18 cellular contexts compared by ENCODE assay signal in genomic region chr14:29028973-29029582, GRCh38.
A peak's percentile ranks its signal among the peaks of the same experiment; 100 is the strongest.
DNase-seq lines count a peak whose midpoint lies in the region; ATAC-seq, FAIRE-seq and TF ChIP-seq lines count a peak whose summit lies in the region.
"Had no signal": no experiment of that assay in that cellular context is flagged by ENCODE, and none has a peak within 500 bp of the region (broad histone marks: within the 10 kb centered on the region; RNA-seq: fewer than 3 reads in every experiment).

No MANE protein-coding gene starts in this region.

- no peak overlapping the region for H3K27ac ChIP-seq in endodermal cell (ENCODE audit: low read depth, low read length)
- peak overlapping the region; percentile 69 for H3K27ac ChIP-seq in HepG2 (ENCODE audit: extremely low read length, insufficient read depth, low read length)
- H3K27ac ChIP-seq in dorsolateral prefrontal cortex, result no peak overlapping the region
- H3K27ac ChIP-seq in thyroid gland, result no peak overlapping the region
- H3K27ac ChIP-seq: breast epithelium, heart left ventricle had no signal

- no TSS peak for BruUV-seq in HepG2 (replicated peaks; lab: Mats Ljungman, UMichigan)

- no peaks in the 10 kb centered on the region for H3K36me3 Mint-ChIP-seq in endodermal cell (ENCODE audit: low read depth)
- H3K36me3 Mint-ChIP-seq: memory B cell had no signal

- H3K79me2 ChIP-seq in HepG2 (ENCODE audit: insufficient read depth, low read length), result no peaks in the 10 kb centered on the region

- peak; percentile 49 for TF ChIP-seq RAD21 in HepG2 (CRISPR knock-in tag; IDR thresholded peaks at IDR 0.05)

- peak overlapping the region; percentile 64 for H3K4me3 ChIP-seq in endodermal cell (ENCODE audit: low read length)
- H3K4me3 ChIP-seq in HepG2 (replicated peaks in 1 of 3; ENCODE audit: insufficient read depth in 1 of 3, low read depth in 2 of 3, low read length in 3 of 3), result peak overlapping the region in 2 of 3 experiments; percentile 20 to 51; a peak in 4 of 6 replicates
- H3K4me3 ChIP-seq in dorsolateral prefrontal cortex, result no peak overlapping the region
- H3K4me3 ChIP-seq in thyroid gland (replicated peaks in 1 of 3), result no peak overlapping the region
- H3K4me3 ChIP-seq: breast epithelium, heart left ventricle had no signal

- DNase-seq in Caki2 (ENCODE audit: low read depth) (peak; percentile 13), HuH-7.5 (ENCODE audit: low spot score) (peak; percentile 3), endodermal cell (peak; percentile 81), HepG2 (ENCODE audit: low spot score) (peak; percentile 99), dorsolateral prefrontal cortex (no peak), G401 (ENCODE audit: low spot score) (no peak), thyroid gland (no peak)
- DNase-seq: activated CD8-positive, alpha-beta T cell treated with anti-CD3 and anti-CD28 coated beads for 36 hours; activated gamma-delta T cell; DMS 273 treated with DMSO at 0.1 percent for 48 hours; heart left ventricle; NCI-H2107; NK-92 treated with Interleukin-12 subunit alpha and Interleukin-12 subunit beta, amount 100 ng/mL, for 24 hours; posterior cingulate gyrus had no signal

- peaks cover 31% of the 10 kb centered on the region for H3K9me3 Mint-ChIP-seq in endodermal cell

- H3K27me3 Mint-ChIP-seq in endodermal cell (ENCODE audit: insufficient read depth), result peaks cover 2% of the 10 kb centered on the region
- H3K27me3 Mint-ChIP-seq: activated CD8-positive, alpha-beta T cell treated with anti-CD3 and anti-CD28 coated beads for 36 hours; memory B cell; type B pancreatic cell had no signal

- FAIRE-seq in HepG2 (lab: Jason Lieb, UNC), result peak; percentile 85

- POLR2A ChIA-PET in HepG2 (lab: Yijun Ruan, JAX), result interaction anchor here (0.6 to 1.7 kb wide), 7 partner anchors 8 to 188 kb away, joined by 3 to 7 read pairs (median 5); no protein-coding TSS in a partner anchor

- H3K4me1 ChIP-seq in endodermal cell (ENCODE audit: control insufficient read depth, insufficient read depth, low read length), result peaks cover 4% of the 10 kb centered on the region
- H3K4me1 ChIP-seq in HepG2 (ENCODE audit: insufficient read depth, low read length), result peaks cover 38% of the 10 kb centered on the region
- H3K4me1 ChIP-seq in thyroid gland, result no peaks in the 10 kb centered on the region
- H3K4me1 ChIP-seq: breast epithelium, heart left ventricle had no signal

- H3K4me1 Mint-ChIP-seq in endodermal cell, result peaks cover 24% of the 10 kb centered on the region
- H3K4me1 Mint-ChIP-seq: memory B cell had no signal

- H3K9me3 ChIP-seq in endodermal cell (ENCODE audit: control insufficient read depth, low read length) (peaks cover 7% of the 10 kb centered on the region), HepG2 (ENCODE audit: low read length) (peaks cover 56% of the 10 kb centered on the region), thyroid gland (no peaks in the 10 kb centered on the region)

- H2AFZ ChIP-seq in HepG2 (ENCODE audit: low read length), result peak overlapping the region; percentile 62

- peak overlapping the region; percentile 94 for H3K27ac Mint-ChIP-seq in endodermal cell
- H3K27ac Mint-ChIP-seq: activated CD8-positive, alpha-beta T cell treated with anti-CD3 and anti-CD28 coated beads for 36 hours; memory B cell; type B pancreatic cell had no signal

- in situ Hi-C loops in Caki2 (cut with HindIII; ENCODE audit: low pct_unique_long_range_greater_than_20kb, low sequenced_read_pairs) (no loop called here), HepG2 (cut with HindIII; ENCODE audit: extremely low pct_ligation_motif_present, low pct_unique_long_range_greater_than_20kb) (no loop called here), G401 (cut with HindIII; ENCODE audit: low sequenced_read_pairs) (no loop called here)

- H3K4me3 Mint-ChIP-seq in endodermal cell, result peak overlapping the region; percentile 41
- H3K4me3 Mint-ChIP-seq: activated CD8-positive, alpha-beta T cell treated with anti-CD3 and anti-CD28 coated beads for 36 hours; memory B cell; type B pancreatic cell had no signal

- H3K9ac ChIP-seq in endodermal cell (ENCODE audit: extremely low read depth, low read length, poor library complexity, severe bottlenecking) (no peak overlapping the region), HepG2 (ENCODE audit: insufficient read depth, low read depth, low read length) (peak overlapping the region; percentile 39)

- CTCF ChIA-PET in HepG2 (lab: Yijun Ruan, JAX; ENCODE audit: low intra/inter-chr PET ratio, low total read pairs), result no interaction called here

- H3K36me3 ChIP-seq in endodermal cell (ENCODE audit: control insufficient read depth, insufficient read depth, low read length) (no peaks in the 10 kb centered on the region), HepG2 (replicated peaks in 1 of 2; ENCODE audit: control insufficient read depth in 1 of 2, insufficient read depth in 2 of 2, low read length in 2 of 2) (no peaks in the 10 kb centered on the region), thyroid gland (no peaks in the 10 kb centered on the region)
- H3K36me3 ChIP-seq: breast epithelium, heart left ventricle had no signal

- peak overlapping the region; percentile 72 for H3K4me2 ChIP-seq in HepG2 (ENCODE audit: low read depth, low read length)

- TF ChIP-seq EP300 in HepG2 (IDR thresholded peaks at IDR 0.05; ENCODE audit: low read depth in 2 of 2, low read length in 2 of 2), result peak; percentile 94 to 96
- TF ChIP-seq EP300 in HepG2 (CRISPR knock-in tag; IDR thresholded peaks at IDR 0.05; ENCODE audit: borderline replicate concordance), result peak; percentile 94

- no peaks in the 10 kb centered on the region for H4K20me1 ChIP-seq in HepG2 (ENCODE audit: insufficient read depth, low read length)

- no peak for TF ChIP-seq CTCF in endodermal cell (conservative IDR thresholded peaks at IDR 0.05)
- TF ChIP-seq CTCF in HepG2 (CRISPR knock-in tag; IDR thresholded peaks at IDR 0.05), result 0 out of 2 replicates have a peak, but pooled peaks have one; percentile 19
- no peak for TF ChIP-seq CTCF in dorsolateral prefrontal cortex (IDR thresholded peaks at IDR 0.05 in 54 of 56, conservative IDR thresholded peaks at IDR 0.05 in 2 of 56; ENCODE audit: low read depth in 1 of 56, partially characterized antibody in 56 of 56)
- TF ChIP-seq CTCF in thyroid gland (IDR thresholded peaks at IDR 0.05), result no peak

- TF ChIP-seq POLR2A in HepG2 (IDR thresholded peaks at IDR 0.05; ENCODE audit: insufficient read depth in 1 of 2, low read depth in 2 of 2, low read length in 2 of 2) (0 out of 4 replicates have a peak, but pooled peaks of 1 of the 2 experiments have one; percentile 36), thyroid gland (IDR thresholded peaks at IDR 0.05) (no peak)

- no peaks in the 10 kb centered on the region for H3K27me3 ChIP-seq in endodermal cell (ENCODE audit: control insufficient read depth, insufficient read depth, low read length, poor library complexity, severe bottlenecking)
- H3K27me3 ChIP-seq in HepG2 (ENCODE audit: control insufficient read depth in 1 of 2, insufficient read depth in 2 of 2, low read length in 2 of 2), result no peaks in the 10 kb centered on the region
- H3K27me3 ChIP-seq in dorsolateral prefrontal cortex, result no peaks in the 10 kb centered on the region
- H3K27me3 ChIP-seq in thyroid gland, result no peaks in the 10 kb centered on the region
- H3K27me3 ChIP-seq: breast epithelium, heart left ventricle had no signal

- WGBS in endodermal cell (ENCODE audit: insufficient coverage in 1 of 2, insufficient read length in 1 of 2), 2 experiments, result 60 to 84% methylated on average over 4 to 7 of the region's 7 CpGs
- 33% methylated on average over 7 of the region's 7 CpGs for WGBS in HepG2 (ENCODE audit: low lambda C conversion rate)
- WGBS in thyroid gland, 2 donors, result 40 to 43% methylated on average over 7 of the region's 7 CpGs

- intact Hi-C loops in HepG2 (cut with micrococcal nuclease; ENCODE audit: unreplicated experiment), result loop anchor here (2.0 kb wide), 1 partner anchor 56 kb away; no protein-coding TSS in a partner anchor
- intact Hi-C loops in dorsolateral prefrontal cortex (cut with DNase I), result no loop called here
- intact Hi-C loops in thyroid gland (cut with DNase I), result no loop called here

- peak; percentile 100 for ATAC-seq in HepG2
- no peak for ATAC-seq in HG03280 (IDR thresholded peaks at IDR 0.05; ENCODE audit: unreplicated experiment)
- ATAC-seq: activated CD8-positive, alpha-beta T cell treated with anti-CD3 and anti-CD28 coated beads for 36 hours; heart left ventricle had no signal

TF ChIP-seq in HepG2, 621 proteins besides CTCF, POLR2A, EP300 and RAD21 (continues in another document):
- peak; percentile 92 for TF ChIP-seq FOSL1 (CRISPR knock-in tag; IDR thresholded peaks at IDR 0.05; ENCODE audit: borderline replicate concordance)
- TF ChIP-seq, protein P1, sequence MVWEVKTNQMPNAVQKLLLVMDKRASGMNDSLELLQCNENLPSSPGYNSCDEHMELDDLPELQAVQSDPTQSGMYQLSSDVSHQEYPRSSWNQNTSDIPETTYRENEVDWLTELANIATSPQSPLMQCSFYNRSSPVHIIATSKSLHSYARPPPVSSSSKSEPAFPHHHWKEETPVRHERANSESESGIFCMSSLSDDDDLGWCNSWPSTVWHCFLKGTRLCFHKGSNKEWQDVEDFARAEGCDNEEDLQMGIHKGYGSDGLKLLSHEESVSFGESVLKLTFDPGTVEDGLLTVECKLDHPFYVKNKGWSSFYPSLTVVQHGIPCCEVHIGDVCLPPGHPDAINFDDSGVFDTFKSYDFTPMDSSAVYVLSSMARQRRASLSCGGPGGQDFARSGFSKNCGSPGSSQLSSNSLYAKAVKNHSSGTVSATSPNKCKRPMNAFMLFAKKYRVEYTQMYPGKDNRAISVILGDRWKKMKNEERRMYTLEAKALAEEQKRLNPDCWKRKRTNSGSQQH (CRISPR knock-in tag; IDR thresholded peaks at IDR 0.05; ENCODE audit: low read depth), result peak; percentile 94
- peak; percentile 99 for TF ChIP-seq TARDBP (CRISPR knock-in tag; IDR thresholded peaks at IDR 0.05)
- TF ChIP-seq, protein P2, sequence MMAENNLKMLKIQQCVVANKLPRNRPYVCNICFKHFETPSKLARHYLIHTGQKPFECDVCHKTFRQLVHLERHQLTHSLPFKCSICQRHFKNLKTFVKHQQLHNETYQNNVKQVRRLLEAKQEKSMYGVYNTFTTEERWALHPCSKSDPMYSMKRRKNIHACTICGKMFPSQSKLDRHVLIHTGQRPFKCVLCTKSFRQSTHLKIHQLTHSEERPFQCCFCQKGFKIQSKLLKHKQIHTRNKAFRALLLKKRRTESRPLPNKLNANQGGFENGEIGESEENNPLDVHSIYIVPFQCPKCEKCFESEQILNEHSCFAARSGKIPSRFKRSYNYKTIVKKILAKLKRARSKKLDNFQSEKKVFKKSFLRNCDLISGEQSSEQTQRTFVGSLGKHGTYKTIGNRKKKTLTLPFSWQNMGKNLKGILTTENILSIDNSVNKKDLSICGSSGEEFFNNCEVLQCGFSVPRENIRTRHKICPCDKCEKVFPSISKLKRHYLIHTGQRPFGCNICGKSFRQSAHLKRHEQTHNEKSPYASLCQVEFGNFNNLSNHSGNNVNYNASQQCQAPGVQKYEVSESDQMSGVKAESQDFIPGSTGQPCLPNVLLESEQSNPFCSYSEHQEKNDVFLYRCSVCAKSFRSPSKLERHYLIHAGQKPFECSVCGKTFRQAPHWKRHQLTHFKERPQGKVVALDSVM (CRISPR knock-in tag; IDR thresholded peaks at IDR 0.05), result peak; percentile 51; the same call in 1 of the 2 replicates

Comparison
In these comparisons a context has a peak if more than half of its experiments do, and no peak if none do; other contexts are left out.
1. DNase-seq: peak in Caki2 (single experiment), HuH-7.5 (single experiment), endodermal cell (single experiment) and HepG2 (single experiment); none in dorsolateral prefrontal cortex (0 of 10), G401 (single experiment) and thyroid gland (0 of 2).
2. H3K4me3 ChIP-seq: peak in endodermal cell (single experiment) and HepG2 (2 of 3); none in dorsolateral prefrontal cortex (0 of 59) and thyroid gland (0 of 3).